Comparison of ENCODE assay signal across 1 cellular context in genomic region chr21:43720539-43721224, GRCh38.
A peak's percentile ranks its signal among the peaks of the same experiment; 100 is the strongest.
TF ChIP-seq lines count a peak whose summit lies in the region.

No MANE protein-coding gene starts in this region.

TF ChIP-seq in K562, 482 proteins besides CTCF, POLR2A, EP300 and RAD21 (continued from another document):
- no peak for TF ChIP-seq CHD7 (IDR thresholded peaks at IDR 0.05; ENCODE audit: low read depth, low read length)
- TF ChIP-seq SIX5 (IDR thresholded peaks at IDR 0.05; ENCODE audit: borderline replicate concordance in 1 of 2, insufficient read depth in 1 of 2, low read depth in 1 of 2, low read length in 2 of 2): 0 out of 4 replicates have a peak, but pooled peaks of 1 of the 2 experiments have one; percentile 5
- TF ChIP-seq POLR2G (IDR thresholded peaks at IDR 0.05; ENCODE audit: low read depth, low read length): peak; percentile 56
- no peak for TF ChIP-seq PTRF (tag; IDR thresholded peaks at IDR 0.05)
- TF ChIP-seq BRCA1 (IDR thresholded peaks at IDR 0.05): no peak
- TF ChIP-seq BRCA1 (CRISPR knock-in tag; IDR thresholded peaks at IDR 0.05): 0 out of 2 replicates have a peak, but pooled peaks have one; percentile 17
- TF ChIP-seq NR2F6 (CRISPR knock-in tag; IDR thresholded peaks at IDR 0.05): no peak
- TF ChIP-seq ZNF639 (CRISPR knock-in tag; conservative IDR thresholded peaks at IDR 0.05 in 1 of 2, IDR thresholded peaks at IDR 0.05 in 1 of 2): 0 out of 4 replicates have a peak, but pooled peaks of 1 of the 2 experiments have one; percentile 53
- TF ChIP-seq E2F4 (CRISPR knock-in tag; IDR thresholded peaks at IDR 0.05; ENCODE audit: low read depth): peak; percentile 55; the same call in 1 of the 2 replicates
- TF ChIP-seq MYBL2 (IDR thresholded peaks at IDR 0.05; ENCODE audit: low read depth): no peak
- 0 out of 2 replicates have a peak, but pooled peaks have one; percentile 22 for TF ChIP-seq MYBL2 (CRISPR knock-in tag; IDR thresholded peaks at IDR 0.05; ENCODE audit: borderline replicate concordance)
